24 cellular contexts compared by ENCODE assay signal in the genomic region with DNA sequence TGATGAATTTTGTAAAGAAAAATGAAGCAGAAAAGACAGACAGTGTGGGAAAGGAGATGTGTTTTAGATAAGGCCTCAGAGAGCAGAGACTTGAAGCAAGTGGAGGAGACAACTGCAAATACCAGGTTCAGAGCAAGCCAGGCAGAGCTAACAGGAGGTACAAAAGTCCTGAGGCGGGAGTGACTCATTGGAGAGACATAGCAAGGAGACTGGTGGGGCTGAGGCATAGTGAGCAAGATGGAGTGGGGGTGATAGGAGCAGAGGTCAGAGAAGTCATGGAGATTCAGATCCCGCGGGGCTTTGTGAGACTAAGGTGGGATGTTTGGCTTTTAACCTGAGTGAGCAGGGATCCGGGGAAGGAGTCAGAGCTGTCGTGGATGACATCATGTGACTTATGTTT.
"Had no signal": no experiment of that assay in that cellular context is flagged by ENCODE, and none has a peak within 500 bp of the region (broad histone marks: within the 10 kb centered on the region; RNA-seq: fewer than 3 reads in every experiment).

No MANE protein-coding gene starts in this region.

- H3K4me3 Mint-ChIP-seq: activated CD4-positive, alpha-beta T cell treated with anti-CD3 and anti-CD28 coated beads, Interleukin-2, amount 10 ng/mL, durations not matched to agents 7 days and 5 days; activated CD8-positive, alpha-beta T cell treated with anti-CD3 and anti-CD28 coated beads for 36 hours; activated naive CD4-positive, alpha-beta T cell treated with anti-CD3 and anti-CD28 coated beads, Interleukin-2, amount 50 U/mL, for 24 hours; activated naive CD8-positive, alpha-beta T cell treated with anti-CD3 and anti-CD28 coated beads, Interleukin-2, amount 50 U/mL, for 24 hours; activated T-cell treated with anti-CD3 and anti-CD28 coated beads, Interleukin-2, amount 50 U/mL, for 4 hours; activated T-helper 17 cell treated with anti-CD3 and anti-CD28 coated beads, Interleukin-2, amount 50 U/mL, for 72 hours; central memory CD8-positive, alpha-beta T cell; dendritic cell treated with granulocyte-macrophage colony-stimulating factor and Interleukin-4, amounts not matched to agents 40 ng/mL and 50 ng/mL, for 4 days; endodermal cell; nephron; WTC11 had no signal

- H3K4me1 Mint-ChIP-seq: activated CD4-positive, alpha-beta T cell treated with anti-CD3 and anti-CD28 coated beads, Interleukin-2, amount 10 ng/mL, durations not matched to agents 7 days and 5 days; activated naive CD4-positive, alpha-beta T cell treated with anti-CD3 and anti-CD28 coated beads, Interleukin-2, amount 50 U/mL, for 24 hours; activated naive CD8-positive, alpha-beta T cell treated with anti-CD3 and anti-CD28 coated beads, Interleukin-2, amount 50 U/mL, for 24 hours; activated T-helper 17 cell treated with anti-CD3 and anti-CD28 coated beads, Interleukin-2, amount 50 U/mL, for 72 hours; central memory CD8-positive, alpha-beta T cell; nephron; WTC11 had no signal

- DNase-seq: activated CD4-positive, alpha-beta T cell treated with anti-CD3 and anti-CD28 coated beads for 1 hour; activated CD4-positive, alpha-beta T cell treated with anti-CD3 and anti-CD28 coated beads, Interleukin-2, amount 10 ng/mL, durations not matched to agents 7 days and 5 days; activated CD8-positive, alpha-beta T cell treated with anti-CD3 and anti-CD28 coated beads for 36 hours; activated naive CD8-positive, alpha-beta T cell treated with anti-CD3 and anti-CD28 coated beads, Interleukin-2, amount 50 U/mL, for 24 hours; activated T-cell treated with anti-CD3 and anti-CD28 coated beads, Interleukin-2, amount 50 U/mL, for 4 hours; amygdala; endodermal cell; esophagus squamous epithelium; left cardiac atrium; left ventricle myocardium superior; posterior cingulate gyrus; right cardiac atrium; stimulated activated CD4-positive, alpha-beta T cell treated with anti-CD3 and anti-CD28 coated beads, Interleukin-15, amount 100 ng/mL, for 24 hours; stimulated activated CD4-positive, alpha-beta T cell treated with anti-CD3 and anti-CD28 coated beads, Interleukin-2, amount 100 ng/mL, for 24 hours; stimulated activated naive CD4-positive, alpha-beta T cell; T1000; tibial artery; upper lobe of right lung had no signal

- H3K27ac Mint-ChIP-seq: activated CD4-positive, alpha-beta T cell treated with anti-CD3 and anti-CD28 coated beads, Interleukin-2, amount 10 ng/mL, durations not matched to agents 7 days and 5 days; activated CD8-positive, alpha-beta T cell treated with anti-CD3 and anti-CD28 coated beads for 36 hours; activated naive CD4-positive, alpha-beta T cell treated with anti-CD3 and anti-CD28 coated beads, Interleukin-2, amount 50 U/mL, for 24 hours; activated naive CD8-positive, alpha-beta T cell treated with anti-CD3 and anti-CD28 coated beads, Interleukin-2, amount 50 U/mL, for 24 hours; activated T-helper 17 cell treated with anti-CD3 and anti-CD28 coated beads, Interleukin-2, amount 50 U/mL, for 72 hours; dendritic cell treated with granulocyte-macrophage colony-stimulating factor and Interleukin-4, amounts not matched to agents 40 ng/mL and 50 ng/mL, for 4 days; endodermal cell; nephron; WTC11 had no signal

- H3K9me3 Mint-ChIP-seq: activated CD4-positive, alpha-beta T cell treated with anti-CD3 and anti-CD28 coated beads, Interleukin-2, amount 10 ng/mL, durations not matched to agents 7 days and 5 days; activated CD8-positive, alpha-beta T cell treated with anti-CD3 and anti-CD28 coated beads for 36 hours; activated naive CD8-positive, alpha-beta T cell treated with anti-CD3 and anti-CD28 coated beads, Interleukin-2, amount 50 U/mL, for 24 hours; activated T-helper 17 cell treated with anti-CD3 and anti-CD28 coated beads, Interleukin-2, amount 50 U/mL, for 72 hours; central memory CD8-positive, alpha-beta T cell; dendritic cell treated with granulocyte-macrophage colony-stimulating factor and Interleukin-4, amounts not matched to agents 40 ng/mL and 50 ng/mL, for 4 days; nephron had no signal

- H3K36me3 Mint-ChIP-seq: activated naive CD4-positive, alpha-beta T cell treated with anti-CD3 and anti-CD28 coated beads, Interleukin-2, amount 50 U/mL, for 24 hours; WTC11 had no signal
